In genomic region chr22:42001127-42001526, GRCh38 we compare ENCODE assay signal across 29 cellular contexts. TPM values are rescaled to one million over a fixed set of nuclear protein-coding genes. Genes with fewer than 3 reads are reported as not detected.
DNase-seq lines count a peak whose midpoint lies in the region; ATAC-seq and TF ChIP-seq lines count a peak whose summit lies in the region.
"Had no signal": no experiment of that assay in that cellular context is flagged by ENCODE, and none has a peak within 500 bp of the region (broad histone marks: within the 10 kb centered on the region; RNA-seq: fewer than 3 reads in every experiment).

No MANE protein-coding gene starts in this region.

- H3K4me1 Mint-ChIP-seq in endodermal cell = no peaks in the 10 kb centered on the region
- H3K4me1 Mint-ChIP-seq in stimulated activated effector memory CD8-positive, alpha-beta T cell treated with anti-CD3 and anti-CD28 coated beads, Interleukin-12 subunit alpha, Interleukin-12 subunit beta, amount 100 ng/mL, for 72 hours = peaks cover 19% of the 10 kb centered on the region
- peaks cover 22% of the 10 kb centered on the region for H3K4me1 Mint-ChIP-seq in stimulated activated memory B cell treated with anti-CD40 and anti-IgM and Interleukin-4, amounts not matched to agents 10 μg/mL and 1 μg/mL and 100 μg/mL, for 72 hours

- no peak overlapping the region for H2BK15ac ChIP-seq in mesenchymal stem cell (ENCODE audit: low read depth, poor library complexity, severe bottlenecking)

- no peaks in the 10 kb centered on the region for H3K79me1 ChIP-seq in mesenchymal stem cell (replicated peaks; ENCODE audit: low read length, poor library complexity, severe bottlenecking)

- no peak overlapping the region for H2AFZ ChIP-seq in mesenchymal stem cell (ENCODE audit: low read depth, low read length)

- no peaks in the 10 kb centered on the region for H3K36me3 ChIP-seq in endodermal cell (ENCODE audit: control insufficient read depth, insufficient read depth, low read length)
- no peaks in the 10 kb centered on the region for H3K36me3 ChIP-seq in mesenchymal stem cell (ENCODE audit: control insufficient read depth in 1 of 2, insufficient read depth in 2 of 2, low read depth in 1 of 2, low read length in 2 of 2)
- no peaks in the 10 kb centered on the region for H3K36me3 ChIP-seq in transverse colon
- H3K36me3 ChIP-seq: ovary, right atrium auricular region had no signal

- WGBS in endodermal cell (ENCODE audit: insufficient coverage in 1 of 2, insufficient read length in 1 of 2), 2 experiments = 78% methylated on average over 8 of the region's 8 CpGs
- 68% methylated on average over 8 of the region's 8 CpGs for WGBS in mesenchymal stem cell
- 76% methylated on average over 8 of the region's 8 CpGs; no CpG with 5 or more reads in 1 of the 2 donors for WGBS in transverse colon (ENCODE audit: low coverage in 1 of 2), 2 donors

- H3K4me3 ChIP-seq in endodermal cell (ENCODE audit: low read length) = no peak overlapping the region
- H3K4me3 ChIP-seq in mesenchymal stem cell (ENCODE audit: insufficient read depth in 1 of 2, low read depth in 1 of 2, low read length in 2 of 2) = no peak overlapping the region
- no peak overlapping the region for H3K4me3 ChIP-seq in transverse colon
- H3K4me3 ChIP-seq: BLaER1, ovary, right atrium auricular region, spleen had no signal

- no peak overlapping the region for H2BK5ac ChIP-seq in mesenchymal stem cell (ENCODE audit: low read depth, low read length, poor library complexity, severe bottlenecking)

- H4K91ac ChIP-seq in mesenchymal stem cell (ENCODE audit: low read length) = no peak overlapping the region

- H3K4me1 ChIP-seq in endodermal cell (ENCODE audit: control insufficient read depth, insufficient read depth, low read length) (no peaks in the 10 kb centered on the region), mesenchymal stem cell (ENCODE audit: control insufficient read depth, insufficient read depth, low read depth, low read length) (no peaks in the 10 kb centered on the region), transverse colon (peaks cover 0 to 10% (median 2%) of the 10 kb centered on the region in 4 donors)
- H3K4me1 ChIP-seq: BLaER1 had no signal

- H2AK5ac ChIP-seq in mesenchymal stem cell (ENCODE audit: low read length, severe bottlenecking) = no peak overlapping the region

- ATAC-seq in stimulated activated effector memory CD8-positive, alpha-beta T cell treated with anti-CD3 and anti-CD28 coated beads, Interleukin-12 subunit alpha, Interleukin-12 subunit beta, amount 100 ng/mL, for 72 hours = no peak
- no peak for ATAC-seq in stimulated activated memory B cell treated with anti-CD40 and anti-IgM and Interleukin-4, amounts not matched to agents 10 μg/mL and 1 μg/mL and 100 μg/mL, for 72 hours
- ATAC-seq: activated T-helper 17 cell treated with anti-CD3 and anti-CD28 coated beads, Interleukin-2, amount 50 U/mL, for 72 hours; natural killer cell treated with Interleukin-12 subunit alpha and Interleukin-12 subunit beta and Interleukin-15 and Interleukin-18, amount 100 ng/mL, for 72 hours; stimulated activated naive B cell treated with anti-CD40 and anti-IgM and Interleukin-4, amounts not matched to agents 10 μg/mL and 1 μg/mL and 100 μg/mL, for 72 hours had no signal

- H3K9ac ChIP-seq in endodermal cell (ENCODE audit: extremely low read depth, low read length, poor library complexity, severe bottlenecking) = no peak overlapping the region
- H3K9ac ChIP-seq in mesenchymal stem cell (ENCODE audit: low read length) = no peak overlapping the region
- H3K9ac ChIP-seq: BLaER1 had no signal

- H3K27me3 ChIP-seq in endodermal cell (ENCODE audit: control insufficient read depth, insufficient read depth, low read length, poor library complexity, severe bottlenecking) (no peaks in the 10 kb centered on the region), mesenchymal stem cell (ENCODE audit: control insufficient read depth in 1 of 2, insufficient read depth in 1 of 2, low read length in 2 of 2) (peaks cover 20 to 26% of the 10 kb centered on the region in 2 experiments), transverse colon (no peaks in the 10 kb centered on the region)
- H3K27me3 ChIP-seq: BLaER1, ovary, right atrium auricular region had no signal

- no peak overlapping the region for H3K4me3 Mint-ChIP-seq in endodermal cell
- no peak overlapping the region for H3K4me3 Mint-ChIP-seq in stimulated activated effector memory CD8-positive, alpha-beta T cell treated with anti-CD3 and anti-CD28 coated beads, Interleukin-12 subunit alpha, Interleukin-12 subunit beta, amount 100 ng/mL, for 72 hours
- no peak overlapping the region for H3K4me3 Mint-ChIP-seq in stimulated activated memory B cell treated with anti-CD40 and anti-IgM and Interleukin-4, amounts not matched to agents 10 μg/mL and 1 μg/mL and 100 μg/mL, for 72 hours
- H3K4me3 Mint-ChIP-seq: activated naive CD4-positive, alpha-beta T cell treated with anti-CD3 and anti-CD28 coated beads, Interleukin-2, amount 50 U/mL, for 24 hours; dendritic cell treated with granulocyte-macrophage colony-stimulating factor and Interleukin-4, amounts not matched to agents 40 ng/mL and 50 ng/mL, for 4 days; natural killer cell treated with Interleukin-12 subunit alpha and Interleukin-12 subunit beta and Interleukin-15 and Interleukin-18, amount 100 ng/mL, for 72 hours; stimulated activated naive B cell treated with anti-CD40 and anti-IgM and Interleukin-4, amounts not matched to agents 10 μg/mL and 1 μg/mL and 100 μg/mL, for 72 hours; T-helper 2 cell treated with Interferon-gamma antibody and Interleukin-4, amounts not matched to agents 5 μg/mL and 100 μg/mL, for 36 hours had no signal

- no peak overlapping the region for H2BK12ac ChIP-seq in mesenchymal stem cell (ENCODE audit: low read length in 2 of 2)

- H3K27me3 Mint-ChIP-seq in endodermal cell (ENCODE audit: insufficient read depth) = peaks cover 14% of the 10 kb centered on the region
- no peaks in the 10 kb centered on the region for H3K27me3 Mint-ChIP-seq in stimulated activated memory B cell treated with anti-CD40 and anti-IgM and Interleukin-4, amounts not matched to agents 10 μg/mL and 1 μg/mL and 100 μg/mL, for 72 hours
- H3K27me3 Mint-ChIP-seq: activated naive CD4-positive, alpha-beta T cell treated with anti-CD3 and anti-CD28 coated beads, Interleukin-2, amount 50 U/mL, for 24 hours; activated T-helper 17 cell treated with anti-CD3 and anti-CD28 coated beads, Interleukin-2, amount 50 U/mL, for 72 hours; natural killer cell treated with Interleukin-12 subunit alpha and Interleukin-12 subunit beta and Interleukin-15 and Interleukin-18, amount 100 ng/mL, for 72 hours had no signal

- H3K9me3 ChIP-seq in endodermal cell (ENCODE audit: control insufficient read depth, low read length) = no peaks in the 10 kb centered on the region
- H3K9me3 ChIP-seq in mesenchymal stem cell (ENCODE audit: control insufficient read depth, low read length) = peaks cover 6% of the 10 kb centered on the region
- peaks cover 0 to 4% of the 10 kb centered on the region in 2 donors for H3K9me3 ChIP-seq in transverse colon
- H3K9me3 ChIP-seq: right atrium auricular region had no signal

- no peak overlapping the region for H3K23ac ChIP-seq in mesenchymal stem cell (ENCODE audit: low read length in 2 of 2)

- H3K18ac ChIP-seq in mesenchymal stem cell (ENCODE audit: low read depth in 1 of 2, low read length in 2 of 2) = no peak overlapping the region

- no peak overlapping the region for H3K27ac Mint-ChIP-seq in endodermal cell
- no peak overlapping the region for H3K27ac Mint-ChIP-seq in stimulated activated effector memory CD8-positive, alpha-beta T cell treated with anti-CD3 and anti-CD28 coated beads, Interleukin-12 subunit alpha, Interleukin-12 subunit beta, amount 100 ng/mL, for 72 hours
- H3K27ac Mint-ChIP-seq in stimulated activated memory B cell treated with anti-CD40 and anti-IgM and Interleukin-4, amounts not matched to agents 10 μg/mL and 1 μg/mL and 100 μg/mL, for 72 hours = no peak overlapping the region
- H3K27ac Mint-ChIP-seq: activated naive CD4-positive, alpha-beta T cell treated with anti-CD3 and anti-CD28 coated beads, Interleukin-2, amount 50 U/mL, for 24 hours; activated T-helper 17 cell treated with anti-CD3 and anti-CD28 coated beads, Interleukin-2, amount 50 U/mL, for 72 hours; dendritic cell treated with granulocyte-macrophage colony-stimulating factor and Interleukin-4, amounts not matched to agents 40 ng/mL and 50 ng/mL, for 4 days; stimulated activated naive B cell treated with anti-CD40 and anti-IgM and Interleukin-4, amounts not matched to agents 10 μg/mL and 1 μg/mL and 100 μg/mL, for 72 hours; T-helper 2 cell treated with Interferon-gamma antibody and Interleukin-4, amounts not matched to agents 5 μg/mL and 100 μg/mL, for 36 hours had no signal

- H2BK120ac ChIP-seq in mesenchymal stem cell (ENCODE audit: low read depth, low read length) = no peak overlapping the region

- TF ChIP-seq CTCF in endodermal cell (conservative IDR thresholded peaks at IDR 0.05) = no peak
- TF ChIP-seq CTCF in GM20000 (IDR thresholded peaks at IDR 0.05; ENCODE audit: extremely low read depth, missing control alignments) = no peak
- no peak for TF ChIP-seq CTCF in transverse colon (IDR thresholded peaks at IDR 0.05)

- no peaks in the 10 kb centered on the region for H3K36me3 Mint-ChIP-seq in endodermal cell (ENCODE audit: low read depth)
- peaks cover 5% of the 10 kb centered on the region for H3K36me3 Mint-ChIP-seq in stimulated activated effector memory CD8-positive, alpha-beta T cell treated with anti-CD3 and anti-CD28 coated beads, Interleukin-12 subunit alpha, Interleukin-12 subunit beta, amount 100 ng/mL, for 72 hours
- H3K36me3 Mint-ChIP-seq in stimulated activated memory B cell treated with anti-CD40 and anti-IgM and Interleukin-4, amounts not matched to agents 10 μg/mL and 1 μg/mL and 100 μg/mL, for 72 hours = peaks cover 17% of the 10 kb centered on the region
- H3K36me3 Mint-ChIP-seq: natural killer cell treated with Interleukin-12 subunit alpha and Interleukin-12 subunit beta and Interleukin-15 and Interleukin-18, amount 100 ng/mL, for 72 hours had no signal

- DNase-seq in EL (peak; percentile 29), NCI-H82 (lab: John Stamatoyannopoulos, UW) (peak; percentile 82), endodermal cell (peak; percentile 26), mesenchymal stem cell (peak; percentile 21), GM20000 (ENCODE audit: low spot score) (no peak), transverse colon (no peak)
- no peak for DNase-seq in stimulated activated effector memory CD8-positive, alpha-beta T cell treated with anti-CD3 and anti-CD28 coated beads, Interleukin-12 subunit alpha, Interleukin-12 subunit beta, amount 100 ng/mL, for 72 hours (ENCODE audit: low spot score in 2 of 2)
- DNase-seq: activated CD4-positive, alpha-beta T cell treated with anti-CD3 and anti-CD28 coated beads, Interleukin-2, amount 50 U/mL, for 1 hour; COR-L47; DND-41; GOT3; Karpas-422; MV-4-11; NCI-H1694; NCI-H2171 treated with DMSO at 0.1 percent for 48 hours; NCI-H524 treated with DMSO at 0.1 percent for 48 hours; ovary; spleen; stimulated activated CD4-positive, alpha-beta T cell treated with anti-CD3 and anti-CD28 coated beads, Interleukin-2, amount 100 ng/mL, for 48 hours; stimulated activated naive B cell treated with anti-CD40 and anti-IgM and Interleukin-4, amounts not matched to agents 10 μg/mL and 1 μg/mL and 100 μg/mL, for 72 hours had no signal

- H3K9me3 Mint-ChIP-seq in endodermal cell = no peaks in the 10 kb centered on the region
- H3K9me3 Mint-ChIP-seq in stimulated activated effector memory CD8-positive, alpha-beta T cell treated with anti-CD3 and anti-CD28 coated beads, Interleukin-12 subunit alpha, Interleukin-12 subunit beta, amount 100 ng/mL, for 72 hours = peaks cover 2% of the 10 kb centered on the region
- H3K9me3 Mint-ChIP-seq in stimulated activated memory B cell treated with anti-CD40 and anti-IgM and Interleukin-4, amounts not matched to agents 10 μg/mL and 1 μg/mL and 100 μg/mL, for 72 hours = peaks cover 2% of the 10 kb centered on the region
- H3K9me3 Mint-ChIP-seq: activated naive CD4-positive, alpha-beta T cell treated with anti-CD3 and anti-CD28 coated beads, Interleukin-2, amount 50 U/mL, for 24 hours; activated T-helper 17 cell treated with anti-CD3 and anti-CD28 coated beads, Interleukin-2, amount 50 U/mL, for 72 hours had no signal

- intact Hi-C loops in transverse colon (cut with DNase I; ENCODE audit: low total_unique reads) = no loop called here

- no peak overlapping the region for H3K14ac ChIP-seq in mesenchymal stem cell (ENCODE audit: low read length in 2 of 2)

- in situ Hi-C loops in transverse colon (cut with MboI; ENCODE audit: low pct_ligation_motif_present in 1 of 4, low pct_unique_long_range_greater_than_20kb in 1 of 4, low sequenced_read_pairs in 3 of 4) = no loop called here

- no peak overlapping the region for H3K27ac ChIP-seq in endodermal cell (ENCODE audit: low read depth, low read length)
- H3K27ac ChIP-seq in mesenchymal stem cell (ENCODE audit: low read length, poor library complexity, severe bottlenecking) = no peak overlapping the region
- H3K27ac ChIP-seq in transverse colon = no peak overlapping the region
- H3K27ac ChIP-seq: BLaER1, ovary, right atrium auricular region, spleen, VCaP had no signal

- H3K4me2 ChIP-seq in mesenchymal stem cell (ENCODE audit: low read length, poor library complexity, severe bottlenecking) = no peak overlapping the region
- H3K4me2 ChIP-seq: BLaER1 had no signal

- TF ChIP-seq EP300 in transverse colon (IDR thresholded peaks at IDR 0.05; ENCODE audit: low read depth) = no peak

- H4K8ac ChIP-seq in mesenchymal stem cell (ENCODE audit: low read length) = no peak overlapping the region

- no peak overlapping the region for H3K4ac ChIP-seq in mesenchymal stem cell (ENCODE audit: low read depth in 1 of 2, low read length in 2 of 2)

- TF ChIP-seq POLR2A in transverse colon (IDR thresholded peaks at IDR 0.05) = no peak

RNA-seq across cellular contexts. Expression of gene WBP2NL, which starts 2.5 kb away (rescaled TPM):
- total RNA-seq in endodermal cell = not detected
- polyA plus RNA-seq in endodermal cell (2013, experiment 1 of 2) = not detected
- polyA plus RNA-seq in endodermal cell (2013, experiment 2 of 2) = not detected
- polyA plus RNA-seq in mesenchymal stem cell (2013, experiment 1 of 2) = not detected
- polyA plus RNA-seq in mesenchymal stem cell (2013, experiment 2 of 2) = not detected
- total RNA-seq in transverse colon = 10 to 100 TPM in 1 of 4 donors, 1 to 10 TPM in 1, under 1 TPM in 1, not detected in 1; 0.96 to 12.0 (median 3.5) TPM

RNA-seq across cellular contexts. Expression of gene SEPTIN3, which starts 31.9 kb away (rescaled TPM):
- total RNA-seq in endodermal cell (10 to 100 TPM; 10.9 to 13.9 TPM), transverse colon (under 1 TPM in 2 of 4 donors, not detected in 2; 0.48 to 0.68 TPM)
- 62.4 TPM for polyA plus RNA-seq in endodermal cell (2013, experiment 1 of 2)
- polyA plus RNA-seq in endodermal cell (2013, experiment 2 of 2) = 55.8 TPM
- 0.98 TPM for polyA plus RNA-seq in mesenchymal stem cell (2013, experiment 1 of 2)
- polyA plus RNA-seq in mesenchymal stem cell (2013, experiment 2 of 2) = 1.1 TPM

RNA-seq across cellular contexts. Expression of gene CENPM, which starts 54.2 kb away (rescaled TPM):
- total RNA-seq in endodermal cell = 10 to 100 TPM; 28.5 to 43.1 TPM
- polyA plus RNA-seq in endodermal cell (2013, experiment 1 of 2) = 32.1 TPM
- polyA plus RNA-seq in endodermal cell (2013, experiment 2 of 2) = 32.0 TPM
- polyA plus RNA-seq in mesenchymal stem cell (2013, experiment 1 of 2) = 5.6 TPM
- 6.6 TPM for polyA plus RNA-seq in mesenchymal stem cell (2013, experiment 2 of 2)
- 10 to 100 TPM in 2 of 4 donors, 1 to 10 TPM in 1, not detected in 1; 6.0 to 22.9 (median 11.0) TPM for total RNA-seq in transverse colon
- total RNA-seq: right atrium auricular region had no signal

Comparison
In these comparisons a context has a peak if more than half of its experiments do, and no peak if none do; other contexts are left out.
1. DNase-seq: peak in EL (single experiment), NCI-H82 (single experiment), endodermal cell (single experiment) and mesenchymal stem cell (single experiment); none in GM20000 (single experiment), stimulated activated effector memory CD8-positive, alpha-beta T cell treated with anti-CD3 and anti-CD28 coated beads, Interleukin-12 subunit alpha, Interleukin-12 subunit beta, amount 100 ng/mL, for 72 hours (0 of 2) and transverse colon (single experiment).
2. RNA of gene SEPTIN3, which starts 31.9 kb away (total RNA-seq): 10.9 to 13.9 TPM in endodermal cell; 0.48 to 0.68 TPM in transverse colon; every median in the first group is over 4 times any median in the second.